ENCODE assay signal across 16 cellular contexts in the genomic region with DNA sequence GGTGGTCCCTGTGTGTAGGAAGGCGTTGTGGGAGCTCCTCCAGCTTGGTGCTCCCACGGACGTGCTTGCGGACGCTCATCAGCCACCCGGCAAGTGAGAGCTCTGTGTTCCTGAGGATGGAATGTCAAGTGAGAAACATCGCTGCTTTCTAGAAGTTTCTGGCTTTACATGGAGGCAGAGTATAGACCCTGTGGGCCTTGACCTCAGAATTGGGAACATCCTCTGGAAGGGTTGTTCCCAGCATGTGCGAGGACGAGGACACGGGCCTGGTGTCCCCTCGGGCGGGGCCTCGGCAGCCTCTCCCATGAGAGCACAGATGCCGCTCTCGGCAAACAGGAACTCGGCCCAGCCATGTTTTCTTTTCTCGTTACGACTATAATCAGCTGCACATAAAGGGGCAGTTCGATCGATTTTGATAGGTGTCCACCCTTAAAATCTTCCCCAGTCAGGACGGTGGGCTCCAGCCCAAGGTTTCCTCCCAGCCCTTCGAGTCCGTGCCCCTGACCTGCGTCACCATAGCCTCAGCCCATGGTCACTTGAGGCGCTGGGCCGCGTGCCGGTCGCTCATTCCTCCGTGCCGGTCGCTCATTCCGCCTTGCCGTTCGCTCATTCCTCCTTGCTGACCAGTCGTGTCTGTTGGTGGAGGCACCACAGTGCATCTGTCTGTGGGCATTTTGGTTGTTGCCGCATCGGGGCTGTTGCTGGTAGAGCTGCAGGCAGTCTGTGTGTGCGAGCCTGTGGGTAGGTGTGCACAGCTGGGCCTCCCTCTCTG.
DNase-seq lines count a peak whose midpoint lies in the region; ATAC-seq and TF ChIP-seq lines count a peak whose summit lies in the region.
"Had no signal": no experiment of that assay in that cellular context is flagged by ENCODE, and none has a peak within 500 bp of the region (broad histone marks: within the 10 kb centered on the region; RNA-seq: fewer than 3 reads in every experiment).

No MANE protein-coding gene starts in this region.

- no peaks in the 10 kb centered on the region for H3K9me3 Mint-ChIP-seq in MCF 10A (ENCODE audit: unreplicated experiment)
- H3K9me3 Mint-ChIP-seq: activated CD4-positive, alpha-beta memory T cell treated with anti-CD3 and anti-CD28 coated beads, Interleukin-2, amount 10 ng/mL, durations not matched to agents 7 days and 5 days; mesothelial cell of epicardium had no signal

- no peak overlapping the region for H3K4me3 Mint-ChIP-seq in MCF 10A (ENCODE audit: unreplicated experiment)
- H3K4me3 Mint-ChIP-seq: activated CD4-positive, alpha-beta memory T cell treated with anti-CD3 and anti-CD28 coated beads, Interleukin-2, amount 10 ng/mL, durations not matched to agents 7 days and 5 days; mesothelial cell of epicardium had no signal

- H3K4me3 ChIP-seq in breast epithelium (no peak overlapping the region), dorsolateral prefrontal cortex (peak overlapping the region in 1 of 59 donors; percentile 9), osteoblast (ENCODE audit: insufficient read depth, low read length) (peak overlapping the region; percentile 41), vagina (no peak overlapping the region)
- H3K4me3 ChIP-seq: testis had no signal

- H3K27me3 Mint-ChIP-seq in MCF 10A (ENCODE audit: insufficient read depth, unreplicated experiment): no peaks in the 10 kb centered on the region
- H3K27me3 Mint-ChIP-seq: activated CD4-positive, alpha-beta memory T cell treated with anti-CD3 and anti-CD28 coated beads, Interleukin-2, amount 10 ng/mL, durations not matched to agents 7 days and 5 days had no signal

- H2AFZ ChIP-seq in osteoblast (ENCODE audit: low read length): peak overlapping the region; percentile 89

- no peaks in the 10 kb centered on the region for H3K27me3 ChIP-seq in breast epithelium
- no peaks in the 10 kb centered on the region for H3K27me3 ChIP-seq in dorsolateral prefrontal cortex
- H3K27me3 ChIP-seq in osteoblast (ENCODE audit: insufficient read depth, low read length): no peaks in the 10 kb centered on the region
- H3K27me3 ChIP-seq in vagina: no peaks in the 10 kb centered on the region
- H3K27me3 ChIP-seq: foreskin keratinocyte, testis had no signal

- peaks cover 0 to 5% of the 10 kb centered on the region in 2 donors for H3K4me1 ChIP-seq in breast epithelium
- peaks cover 20% of the 10 kb centered on the region for H3K4me1 ChIP-seq in osteoblast (ENCODE audit: insufficient read depth, low read length)
- H3K4me1 ChIP-seq in vagina: no peaks in the 10 kb centered on the region
- H3K4me1 ChIP-seq: Caco-2, foreskin keratinocyte, testis had no signal

- H3K36me3 ChIP-seq in breast epithelium: no peaks in the 10 kb centered on the region
- H3K36me3 ChIP-seq in osteoblast (ENCODE audit: insufficient read depth, low read length): peaks cover 22% of the 10 kb centered on the region
- H3K36me3 ChIP-seq in vagina: peaks cover 0 to 89% of the 10 kb centered on the region in 2 donors

- BruUV-seq in MCF 10A (replicated peaks; lab: Mats Ljungman, UMichigan): no TSS peak

- no peaks in the 10 kb centered on the region for H3K79me2 ChIP-seq in osteoblast (ENCODE audit: insufficient read depth, low read length)

- CTCF ChIA-PET in MCF 10A (lab: Yijun Ruan, JAX): no interaction called here

- POLR2A ChIA-PET in MCF 10A (lab: Yijun Ruan, JAX): no interaction called here

- ATAC-seq in GM21528 (IDR thresholded peaks at IDR 0.05; ENCODE audit: low FRiP score, unreplicated experiment): no peak
- ATAC-seq: foreskin keratinocyte had no signal

- intact Hi-C loops in breast epithelium (cut with DNase I; ENCODE audit: low total_unique reads): no loop called here
- intact Hi-C loops in MCF 10A (cut with micrococcal nuclease): no loop called here
- intact Hi-C loops in dorsolateral prefrontal cortex (cut with DNase I): no loop called here
- intact Hi-C loops in vagina (cut with DNase I): no loop called here

- H3K4me2 ChIP-seq in osteoblast (ENCODE audit: insufficient read depth, low read length): peak overlapping the region; percentile 70
- H3K4me2 ChIP-seq: SK-N-SH had no signal

- H3K9me3 ChIP-seq in breast epithelium (no peaks in the 10 kb centered on the region), osteoblast (ENCODE audit: low read depth, low read length) (no peaks in the 10 kb centered on the region), vagina (no peaks in the 10 kb centered on the region)
- H3K9me3 ChIP-seq: Caco-2, SK-N-SH, testis had no signal

- no peak overlapping the region for H3K27ac Mint-ChIP-seq in MCF 10A (ENCODE audit: low read depth, unreplicated experiment)
- H3K27ac Mint-ChIP-seq: activated CD4-positive, alpha-beta memory T cell treated with anti-CD3 and anti-CD28 coated beads, Interleukin-2, amount 10 ng/mL, durations not matched to agents 7 days and 5 days; mesothelial cell of epicardium had no signal

- H3K36me3 Mint-ChIP-seq in MCF 10A (ENCODE audit: insufficient read depth, unreplicated experiment): peaks cover 68% of the 10 kb centered on the region

- no peaks in the 10 kb centered on the region for H4K20me1 ChIP-seq in osteoblast (ENCODE audit: insufficient read depth, low read length)

- DNase-seq in breast epithelium (ENCODE audit: low spot score in 2 of 2): peak in 1 of 2 donors; percentile 46
- no peak for DNase-seq in MCF 10A (ENCODE audit: unreplicated experiment)
- peak in 5 of 10 donors; percentile 10 to 21 (median 17) for DNase-seq in dorsolateral prefrontal cortex
- peak; percentile 77 for DNase-seq in osteoblast (ENCODE audit: insufficient read length, low spot score, missing footprints)
- no peak for DNase-seq in vagina (ENCODE audit: extremely low spot score in 2 of 2)
- DNase-seq in Ammon's horn (ENCODE audit: low spot score): no peak
- DNase-seq in activated CD4-positive, alpha-beta T cell treated with anti-CD3 and anti-CD28 coated beads, Interleukin-2, amount 50 U/mL, for 48 hours: no peak
- DNase-seq: activated CD4-positive, alpha-beta memory T cell treated with anti-CD3 and anti-CD28 coated beads, Interleukin-2, amount 10 ng/mL, durations not matched to agents 7 days and 5 days; activated gamma-delta T cell; foreskin keratinocyte; NCI-H1417; SK-N-SH had no signal

- H3K27ac ChIP-seq in breast epithelium: peak overlapping the region; percentile 54 to 74
- H3K27ac ChIP-seq in dorsolateral prefrontal cortex: peak overlapping the region in 41 of 59 donors; percentile 1 to 79 (median 59)
- H3K27ac ChIP-seq in osteoblast (ENCODE audit: low read depth, low read length): peak overlapping the region; percentile 99
- peak overlapping the region; percentile 54 for H3K27ac ChIP-seq in vagina
- H3K27ac ChIP-seq: foreskin keratinocyte, testis had no signal

- no peak for TF ChIP-seq CTCF in breast epithelium (IDR thresholded peaks at IDR 0.05)
- no peak for TF ChIP-seq CTCF in MCF 10A (IDR thresholded peaks at IDR 0.05; ENCODE audit: unreplicated experiment)
- no peak for TF ChIP-seq CTCF in dorsolateral prefrontal cortex (IDR thresholded peaks at IDR 0.05 in 54 of 56, conservative IDR thresholded peaks at IDR 0.05 in 2 of 56; ENCODE audit: low read depth in 1 of 56, partially characterized antibody in 56 of 56)
- TF ChIP-seq CTCF in osteoblast (IDR thresholded peaks at IDR 0.05; ENCODE audit: extremely low read depth, low read depth, low read length): no peak
- TF ChIP-seq CTCF in vagina (IDR thresholded peaks at IDR 0.05): no peak

- TF ChIP-seq POLR2A in breast epithelium (IDR thresholded peaks at IDR 0.05) (no peak), vagina (IDR thresholded peaks at IDR 0.05) (no peak)

- H3K4me1 Mint-ChIP-seq in MCF 10A (ENCODE audit: insufficient read depth, unreplicated experiment): peaks cover 6% of the 10 kb centered on the region
- H3K4me1 Mint-ChIP-seq: activated CD4-positive, alpha-beta memory T cell treated with anti-CD3 and anti-CD28 coated beads, Interleukin-2, amount 10 ng/mL, durations not matched to agents 7 days and 5 days; mesothelial cell of epicardium had no signal
